In the genomic region with DNA sequence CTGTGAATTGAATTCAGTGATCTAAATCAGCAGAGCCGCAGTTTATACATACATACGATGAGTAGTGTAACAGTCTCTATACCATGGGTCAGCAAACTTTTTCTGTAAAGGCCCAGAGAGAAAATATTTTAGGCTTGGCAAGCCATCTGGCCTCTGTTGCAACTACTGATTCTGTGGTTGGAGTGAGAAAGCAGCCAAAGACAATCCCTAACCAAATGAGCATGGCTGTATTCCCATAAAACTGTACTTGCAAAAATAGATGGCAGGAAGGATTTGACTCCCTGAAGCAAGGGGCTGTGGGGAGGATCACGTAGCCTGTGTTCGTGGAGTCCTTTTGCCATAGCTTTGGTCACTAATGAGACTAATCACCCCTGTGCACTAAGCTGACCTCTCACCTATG, we compare ENCODE assay signal across 23 cellular contexts. TPM values are rescaled to one million over a fixed set of nuclear protein-coding genes. Genes with fewer than 3 reads are reported as not detected.
DNase-seq lines count a peak whose midpoint lies in the region; ATAC-seq, FAIRE-seq and TF ChIP-seq lines count a peak whose summit lies in the region.
"Had no signal": no experiment of that assay in that cellular context is flagged by ENCODE, and none has a peak within 500 bp of the region (broad histone marks: within the 10 kb centered on the region; RNA-seq: fewer than 3 reads in every experiment).

No MANE protein-coding gene starts in this region.

- intact Hi-C loops in HepG2 (cut with micrococcal nuclease; ENCODE audit: unreplicated experiment): no loop called here
- intact Hi-C loops in lower lobe of right lung (cut with DNase I): no loop called here

- H3K4me2 ChIP-seq in HepG2 (ENCODE audit: low read depth, low read length): no peak overlapping the region
- H3K4me2 ChIP-seq: A549, neural progenitor cell, SK-N-SH had no signal

- H4K20me1 ChIP-seq in HepG2 (ENCODE audit: insufficient read depth, low read length): no peaks in the 10 kb centered on the region

- no TSS peak for BruUV-seq in HepG2 (replicated peaks; lab: Mats Ljungman, UMichigan)

- DNase-seq in HepG2 (ENCODE audit: low spot score): no peak
- peak; percentile 49 for DNase-seq in fibroblast of mammary gland (ENCODE audit: low read depth)
- no peak for DNase-seq in lower lobe of right lung
- DNase-seq in COLO668 (lab: John Stamatoyannopoulos, UW; ENCODE audit: unreplicated experiment): no peak
- no peak for DNase-seq in ureter (ENCODE audit: low spot score)
- DNase-seq in hypothalamus (lab: John Stamatoyannopoulos, UW): no peak
- DNase-seq: activated CD8-positive, alpha-beta memory T cell treated with anti-CD3 and anti-CD28 coated beads, Interleukin-2, amount 50 U/mL, for 48 hours; activated effector memory CD4-positive, alpha-beta T cell treated with anti-CD3 and anti-CD28 coated beads, Interleukin-2, amount 50 U/mL, for 16 hours; adrenal gland; cerebellar nuclear complex; NCI-H1105 treated with DMSO at 0.1 percent for 48 hours; NCI-H2081; NCI-H510A; NK-92 treated with Interleukin-12 subunit alpha and Interleukin-12 subunit beta, amount 100 ng/mL, for 24 hours; SK-N-SH; WERI-Rb-1 had no signal

- no peak for FAIRE-seq in HepG2 (lab: Jason Lieb, UNC)
- FAIRE-seq: A549, RCC 7860 had no signal

- H3K9ac ChIP-seq in liver (ENCODE audit: low read depth in 1 of 2, low read length in 2 of 2): no peak overlapping the region
- no peak overlapping the region for H3K9ac ChIP-seq in HepG2 (ENCODE audit: insufficient read depth, low read depth, low read length)
- H3K9ac ChIP-seq: neural progenitor cell, SK-N-SH had no signal

- POLR2A ChIA-PET in HepG2 (lab: Yijun Ruan, JAX): no interaction called here

- TF ChIP-seq CTCF in liver (IDR thresholded peaks at IDR 0.05; ENCODE audit: low read depth, low read length, missing input control): no peak
- no peak for TF ChIP-seq CTCF in HepG2 (CRISPR knock-in tag; IDR thresholded peaks at IDR 0.05)
- no peak for TF ChIP-seq CTCF in fibroblast of mammary gland (conservative IDR thresholded peaks at IDR 0.05; ENCODE audit: control insufficient read depth, insufficient read depth, low read depth, low read length)
- TF ChIP-seq CTCF in lower lobe of right lung (IDR thresholded peaks at IDR 0.05): no peak

- H3K27ac ChIP-seq in liver (ENCODE audit: low read depth in 1 of 2, low read length in 2 of 2) (no peak overlapping the region), HepG2 (ENCODE audit: extremely low read length, insufficient read depth, low read length) (no peak overlapping the region), lower lobe of right lung (peak overlapping the region; percentile 9)
- H3K27ac ChIP-seq: A549, C4-2B, neural progenitor cell, vagina, WERI-Rb-1 had no signal

- H3K79me2 ChIP-seq in HepG2 (ENCODE audit: insufficient read depth, low read length): no peaks in the 10 kb centered on the region

- WGBS in liver: 71% methylated on average over 4 of the region's 4 CpGs
- WGBS in HepG2 (ENCODE audit: low lambda C conversion rate): 33% methylated on average over 4 of the region's 4 CpGs

- no peak overlapping the region for H2AFZ ChIP-seq in HepG2 (ENCODE audit: low read length)
- H2AFZ ChIP-seq: neural progenitor cell had no signal

- H3K4me3 ChIP-seq in liver (ENCODE audit: low read depth in 1 of 3, low read length in 3 of 3): no peak overlapping the region
- H3K4me3 ChIP-seq in HepG2 (replicated peaks in 1 of 3; ENCODE audit: insufficient read depth in 1 of 3, low read depth in 2 of 3, low read length in 3 of 3): no peak overlapping the region
- no peak overlapping the region for H3K4me3 ChIP-seq in fibroblast of mammary gland (ENCODE audit: control insufficient read depth, low read depth, low read length)
- no peak overlapping the region for H3K4me3 ChIP-seq in lower lobe of right lung
- H3K4me3 ChIP-seq: A549, adrenal gland, neural progenitor cell, vagina had no signal

- CTCF ChIA-PET in HepG2 (lab: Yijun Ruan, JAX; ENCODE audit: low intra/inter-chr PET ratio, low total read pairs): no interaction called here

- H3K4me1 ChIP-seq in liver (ENCODE audit: control insufficient read depth in 4 of 4, insufficient read depth in 4 of 4, low read length in 3 of 4) (peaks cover 8 to 18% (median 12%) of the 10 kb centered on the region in 4 donors), HepG2 (ENCODE audit: insufficient read depth, low read length) (peaks cover 18% of the 10 kb centered on the region), lower lobe of right lung (peaks cover 8% of the 10 kb centered on the region)
- H3K4me1 ChIP-seq: A549, adrenal gland, neural progenitor cell had no signal

- in situ Hi-C loops in HepG2 (cut with HindIII; ENCODE audit: extremely low pct_ligation_motif_present, low pct_unique_long_range_greater_than_20kb): no loop called here

- TF ChIP-seq RAD21 in liver (IDR thresholded peaks at IDR 0.05) (no peak), HepG2 (CRISPR knock-in tag; IDR thresholded peaks at IDR 0.05) (no peak)

- no peaks in the 10 kb centered on the region for H3K36me3 ChIP-seq in liver (ENCODE audit: control insufficient read depth in 4 of 4, insufficient read depth in 3 of 4, low read depth in 1 of 4, low read length in 3 of 4)
- H3K36me3 ChIP-seq in HepG2 (replicated peaks in 1 of 2; ENCODE audit: control insufficient read depth in 1 of 2, insufficient read depth in 2 of 2, low read length in 2 of 2): no peaks in the 10 kb centered on the region
- no peaks in the 10 kb centered on the region for H3K36me3 ChIP-seq in lower lobe of right lung
- H3K36me3 ChIP-seq: adrenal gland, neural progenitor cell, vagina, WERI-Rb-1 had no signal

- TF ChIP-seq EP300 in HepG2 (IDR thresholded peaks at IDR 0.05; ENCODE audit: low read depth in 2 of 2, low read length in 2 of 2) (no peak), HepG2 (CRISPR knock-in tag; IDR thresholded peaks at IDR 0.05; ENCODE audit: borderline replicate concordance) (no peak)

- ATAC-seq in HepG2 (no peak), lower lobe of right lung (no peak), GM21390 (IDR thresholded peaks at IDR 0.05; ENCODE audit: unreplicated experiment) (no peak)
- ATAC-seq: A549 had no signal

- H3K9me3 ChIP-seq in liver (ENCODE audit: control insufficient read depth in 4 of 4, low read length in 3 of 4) (no peaks in the 10 kb centered on the region), HepG2 (ENCODE audit: low read length) (no peaks in the 10 kb centered on the region), lower lobe of right lung (no peaks in the 10 kb centered on the region)
- H3K9me3 ChIP-seq: A549, adrenal gland, SK-N-SH, vagina had no signal

- no peaks in the 10 kb centered on the region for H3K27me3 ChIP-seq in liver (ENCODE audit: control insufficient read depth in 4 of 4, insufficient read depth in 4 of 4, low read length in 3 of 4)
- no peaks in the 10 kb centered on the region for H3K27me3 ChIP-seq in HepG2 (ENCODE audit: control insufficient read depth in 1 of 2, insufficient read depth in 2 of 2, low read length in 2 of 2)
- no peaks in the 10 kb centered on the region for H3K27me3 ChIP-seq in lower lobe of right lung (ENCODE audit: low read depth)
- H3K27me3 ChIP-seq: adrenal gland, neural progenitor cell, vagina had no signal

- TF ChIP-seq POLR2A in HepG2 (IDR thresholded peaks at IDR 0.05; ENCODE audit: insufficient read depth in 1 of 2, low read depth in 2 of 2, low read length in 2 of 2): no peak

TF ChIP-seq in liver, 16 proteins besides CTCF, POLR2A, EP300 and RAD21:
- TF ChIP-seq EGR1 (IDR thresholded peaks at IDR 0.05; ENCODE audit: low read depth in 2 of 2) (no peak), NR2F2 (IDR thresholded peaks at IDR 0.05) (peak; percentile 44)

TF ChIP-seq in HepG2, 621 proteins besides CTCF, POLR2A, EP300 and RAD21 (continues in another document):
- TF ChIP-seq PTBP1 (IDR thresholded peaks at IDR 0.05; ENCODE audit: low read depth, low read length, poor library complexity, severe bottlenecking) (no peak), PHF8 (CRISPR knock-in tag; IDR thresholded peaks at IDR 0.05) (no peak), CBX1 (IDR thresholded peaks at IDR 0.05; ENCODE audit: low read depth) (no peak)
- TF ChIP-seq, protein P1, sequence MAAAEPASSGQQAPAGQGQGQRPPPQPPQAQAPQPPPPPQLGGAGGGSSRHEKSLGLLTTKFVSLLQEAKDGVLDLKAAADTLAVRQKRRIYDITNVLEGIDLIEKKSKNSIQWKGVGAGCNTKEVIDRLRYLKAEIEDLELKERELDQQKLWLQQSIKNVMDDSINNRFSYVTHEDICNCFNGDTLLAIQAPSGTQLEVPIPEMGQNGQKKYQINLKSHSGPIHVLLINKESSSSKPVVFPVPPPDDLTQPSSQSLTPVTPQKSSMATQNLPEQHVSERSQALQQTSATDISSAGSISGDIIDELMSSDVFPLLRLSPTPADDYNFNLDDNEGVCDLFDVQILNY (CRISPR knock-in tag; conservative IDR thresholded peaks at IDR 0.05): no peak

RNA-seq across cellular contexts. Expression of a gene that starts 17.9 kb away (rescaled TPM):
- total RNA-seq in liver (10 to 100 TPM in 1 of 2 donors, 1 to 10 TPM in 1; 6.7 to 36.2 TPM), HepG2 (2016; rRNA removed; fragmentation: Illumina TruSeq; extraction: Trizol) (10.5 and 11.7 TPM in 2 replicates), lower lobe of right lung (22.9 TPM), ureter (34.8 TPM)
- polyA plus RNA-seq in liver (10 to 100 TPM; 29.2 to 29.3 TPM), HepG2 (2011; rRNA removed) (5.3 and 5.9 TPM in 2 replicates)
- total RNA-seq in HepG2 (2016; cell fraction: cytosol; rRNA removed; fragmentation: Illumina TruSeq; extraction: Trizol; ENCODE audit: low read depth): 2.9 and 3.3 TPM in 2 replicates
- 8.7 and 11.7 TPM in 2 replicates for total RNA-seq in HepG2 (2016; cell fraction: insoluble cytoplasmic fraction; rRNA removed; fragmentation: Illumina TruSeq; extraction: Trizol)
- 7.8 and 10.3 TPM in 2 replicates for total RNA-seq in HepG2 (2016; cell fraction: membrane; rRNA removed; fragmentation: Illumina TruSeq; extraction: Trizol)
- total RNA-seq in HepG2 (2016; cell fraction: nucleus; rRNA removed; fragmentation: Illumina TruSeq; extraction: Trizol): 8.7 and 10.3 TPM in 2 replicates
- polyA plus RNA-seq in HepG2 (2011; cell fraction: cytosol; rRNA removed): 6.1 and 6.2 TPM in 2 replicates
- polyA plus RNA-seq in HepG2 (2011; cell fraction: nucleus; rRNA removed): 5.8 and 6.7 TPM in 2 replicates
- 4.5 and 5.8 TPM in 2 replicates for polyA plus RNA-seq in HepG2 (2012)
- 3.0 and 4.0 TPM in 2 replicates for polyA plus RNA-seq in HepG2 (2016; cell fraction: cytosol; fragmentation: Illumina TruSeq; extraction: Trizol; ENCODE audit: low read depth)
- polyA plus RNA-seq in HepG2 (2016; cell fraction: insoluble cytoplasmic fraction; fragmentation: Illumina TruSeq; extraction: Trizol; ENCODE audit: low read depth): 7.4 and 8.9 TPM in 2 replicates
- polyA plus RNA-seq in HepG2 (2016; cell fraction: membrane; fragmentation: Illumina TruSeq; extraction: Trizol; ENCODE audit: low read depth): 7.4 and 7.7 TPM in 2 replicates
- 7.9 and 9.3 TPM in 2 replicates for polyA plus RNA-seq in HepG2 (2016; cell fraction: nucleus; fragmentation: Illumina TruSeq; extraction: Trizol; ENCODE audit: insufficient read depth, low read depth)
- 19.4 TPM in 1 of 2 replicates, not detected in the other for polyA minus RNA-seq in HepG2 (2011; rRNA and poly(A)+ RNA removed; ENCODE audit: low replicate concordance)
- polyA minus RNA-seq in HepG2 (2011; cell fraction: cytosol; rRNA and poly(A)+ RNA removed): 6.5 and 6.8 TPM in 2 replicates
- 9.9 and 10.4 TPM in 2 replicates for polyA minus RNA-seq in HepG2 (2011; cell fraction: nucleus; rRNA and poly(A)+ RNA removed)
